14 cellular contexts compared by ENCODE assay signal in the genomic region with DNA sequence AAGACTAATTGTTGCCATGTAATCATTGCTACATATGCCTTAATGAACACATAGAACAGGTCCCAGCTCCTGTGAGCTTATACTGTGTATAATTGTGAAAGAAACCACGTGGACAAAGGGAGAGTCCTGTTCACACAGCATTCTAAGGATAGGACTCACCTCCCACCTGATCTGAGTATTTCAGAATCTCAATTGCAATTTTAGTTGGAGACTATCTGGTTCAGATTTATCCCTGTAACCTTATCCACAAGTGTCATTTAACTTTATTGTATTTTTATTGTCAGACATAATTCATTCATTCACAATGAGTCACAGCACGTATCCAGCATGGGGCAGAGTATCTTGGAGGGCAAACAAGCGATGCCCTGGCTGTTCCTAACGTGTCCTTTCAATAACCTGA.
"Had no signal": no experiment of that assay in that cellular context is flagged by ENCODE, and none has a peak within 500 bp of the region (broad histone marks: within the 10 kb centered on the region; RNA-seq: fewer than 3 reads in every experiment).

No MANE protein-coding gene starts in this region.

- H3K9me3 ChIP-seq: colonic mucosa, ovary, right lobe of liver had no signal

- H3K36me3 ChIP-seq: colonic mucosa, gastroesophageal sphincter, heart right ventricle, ovary, right lobe of liver had no signal

- H3K27ac ChIP-seq: colonic mucosa, gastroesophageal sphincter, heart right ventricle, ovary, right lobe of liver had no signal

- DNase-seq: activated CD4-positive, alpha-beta T cell treated with anti-CD3 and anti-CD28 coated beads, Interleukin-2, amount 10 ng/mL, durations not matched to agents 7 days and 5 days; activated CD8-positive, alpha-beta T cell treated with anti-CD3 and anti-CD28 coated beads, Interleukin-2, amount 10 ng/mL, durations not matched to agents 7 days and 5 days; activated naive CD4-positive, alpha-beta T cell treated with anti-CD3 and anti-CD28 coated beads for 36 hours; activated T-cell treated with anti-CD3 and anti-CD28 coated beads, Interleukin-2, amount 50 U/mL, for 24 hours; colonic mucosa; heart right ventricle; immature natural killer cell; mesendoderm; natural killer cell; ovary; right lobe of liver; stimulated activated naive B cell treated with anti-CD40 and anti-IgM and Interleukin-4, amounts not matched to agents 10 μg/mL and 1 μg/mL and 100 μg/mL, for 72 hours; T1000 had no signal

- H3K4me1 ChIP-seq: colonic mucosa, gastroesophageal sphincter, heart right ventricle, right lobe of liver had no signal

- H3K27me3 ChIP-seq: colonic mucosa, gastroesophageal sphincter, ovary, right lobe of liver had no signal

- H3K4me3 ChIP-seq: colonic mucosa, gastroesophageal sphincter, heart right ventricle, ovary, right lobe of liver had no signal
